9 cellular contexts compared by ENCODE assay signal in genomic region chr12:124387510-124387855, GRCh38.
DNase-seq lines count a peak whose midpoint lies in the region; ATAC-seq and TF ChIP-seq lines count a peak whose summit lies in the region.
"Had no signal": no experiment of that assay in that cellular context is flagged by ENCODE, and none has a peak within 500 bp of the region (broad histone marks: within the 10 kb centered on the region; RNA-seq: fewer than 3 reads in every experiment).

No MANE protein-coding gene starts in this region.

- peak overlapping the region; percentile 22 for H2BK5ac ChIP-seq in trophoblast cell (ENCODE audit: low read depth, low read length, poor library complexity)

- peaks cover 27 to 30% of the 10 kb centered on the region in 2 experiments for H3K36me3 ChIP-seq in trophoblast cell (ENCODE audit: control insufficient read depth in 1 of 2, insufficient read depth in 2 of 2, low read length in 2 of 2)
- H3K36me3 ChIP-seq: HAP-1 had no signal

- H3K27ac ChIP-seq in RWPE1, result peak overlapping the region; percentile 96
- peak overlapping the region; percentile 4 for H3K27ac ChIP-seq in trophoblast cell (ENCODE audit: low read depth, low read length)

- no peak overlapping the region for H2AFZ ChIP-seq in trophoblast cell (ENCODE audit: insufficient read depth, low read length, poor library complexity)

- H2BK12ac ChIP-seq in trophoblast cell (ENCODE audit: low read length), result peak overlapping the region; percentile 55

- H4K91ac ChIP-seq in trophoblast cell (ENCODE audit: low read depth, low read length), result peak overlapping the region; percentile 75

- H2AK5ac ChIP-seq in trophoblast cell (ENCODE audit: low read length), result peak overlapping the region; percentile 53

- H3K27me3 ChIP-seq in trophoblast cell (ENCODE audit: insufficient read depth, low read length), result no peaks in the 10 kb centered on the region

- no peak for TF ChIP-seq CTCF in AG09309 (IDR thresholded peaks at IDR 0.05; ENCODE audit: control insufficient read depth, insufficient read depth, low read depth, low read length, missing control alignments)
- TF ChIP-seq CTCF in RWPE1 (conservative IDR thresholded peaks at IDR 0.05; ENCODE audit: low read depth), result no peak

- no peak overlapping the region for H4K12ac ChIP-seq in trophoblast cell (ENCODE audit: low read depth, low read length)

- H3K4me3 ChIP-seq in AG09309 (ENCODE audit: control insufficient read depth, low read depth, low read length) (peak overlapping the region; percentile 92), trophoblast cell (ENCODE audit: low read depth, low read length) (no peak overlapping the region)
- H3K4me3 ChIP-seq: HAP-1 had no signal

- H3K79me2 ChIP-seq in trophoblast cell (ENCODE audit: control insufficient read depth, insufficient read depth, low read length, poor library complexity), result peaks cover 19% of the 10 kb centered on the region

- DNase-seq in AG09309 (ENCODE audit: low read depth) (no peak), RWPE1 (ENCODE audit: low spot score) (no peak), Right ventricle myocardium inferior (ENCODE audit: missing footprints) (no peak), trophoblast cell (peak; percentile 40 to 62), NCI-H1436 (lab: John Stamatoyannopoulos, UW) (no peak), cerebellar cortex (ENCODE audit: low spot score) (no peak), NCI-H187 treated with DMSO at 0.1 percent for 48 hours (lab: John Stamatoyannopoulos, UW) (no peak), DMS153 (lab: John Stamatoyannopoulos, UW) (no peak)

- H3K23ac ChIP-seq in trophoblast cell (ENCODE audit: low read length), result no peak overlapping the region

- H3K9ac ChIP-seq in trophoblast cell (ENCODE audit: low read length), result no peak overlapping the region

- H3K4me2 ChIP-seq in trophoblast cell (ENCODE audit: low read length), result peak overlapping the region; percentile 16

- peak overlapping the region; percentile 16 for H3K4ac ChIP-seq in trophoblast cell (ENCODE audit: low read depth, low read length)

- peak overlapping the region; percentile 25 for H3K14ac ChIP-seq in trophoblast cell (ENCODE audit: low read length)

- H2BK120ac ChIP-seq in trophoblast cell (ENCODE audit: insufficient read depth, low read length, poor library complexity), result peak overlapping the region; percentile 23

- no peak overlapping the region for H4K8ac ChIP-seq in trophoblast cell (ENCODE audit: low read depth, low read length)

- CTCF ChIA-PET in RWPE1 (lab: Yijun Ruan, JAX), result interaction anchor here (0.6 to 1.1 kb wide), 2 partner anchors 12 to 110 kb away, joined by 3 to 6 read pairs; no protein-coding TSS in a partner anchor

- H3K18ac ChIP-seq in trophoblast cell (ENCODE audit: low read length), result peak overlapping the region; percentile 23

- ATAC-seq in Right ventricle myocardium inferior, result peak; percentile 27

- peaks cover 54 to 74% of the 10 kb centered on the region in 2 experiments for H3K4me1 ChIP-seq in trophoblast cell (ENCODE audit: control insufficient read depth in 1 of 2, insufficient read depth in 2 of 2, low read length in 2 of 2)
- H3K4me1 ChIP-seq: HAP-1 had no signal

- intact Hi-C loops in Right ventricle myocardium inferior (cut with DNase I), result loop anchor here (5.0 to 10.0 kb wide), 3 partner anchors 35 to 377 kb away; no protein-coding TSS in a partner anchor

- whole genome bisulfite sequencing in trophoblast cell (ENCODE audit: extremely low coverage, insufficient coverage, insufficient read length), result no CpG with 5 or more reads among the region's 22 CpGs

- peaks cover 46% of the 10 kb centered on the region for H3K79me1 ChIP-seq in trophoblast cell (ENCODE audit: low read length)

- H3K9me3 ChIP-seq in trophoblast cell (ENCODE audit: insufficient read depth, low read depth, low read length), result peaks cover 3% of the 10 kb centered on the region
- H3K9me3 ChIP-seq: HAP-1 had no signal

- POLR2A ChIA-PET in RWPE1 (lab: Yijun Ruan, JAX; ENCODE audit: low non-redundant PET), result no interaction called here

Comparison
In these comparisons a context has a peak if more than half of its experiments do, and no peak if none do; other contexts are left out.
1. DNase-seq: peak in trophoblast cell (2 of 2); none in AG09309 (single experiment), RWPE1 (single experiment), Right ventricle myocardium inferior (single experiment), NCI-H1436 (single experiment), cerebellar cortex (single experiment), NCI-H187 treated with DMSO at 0.1 percent for 48 hours (single experiment) and DMS153 (single experiment).